In the genomic region with DNA sequence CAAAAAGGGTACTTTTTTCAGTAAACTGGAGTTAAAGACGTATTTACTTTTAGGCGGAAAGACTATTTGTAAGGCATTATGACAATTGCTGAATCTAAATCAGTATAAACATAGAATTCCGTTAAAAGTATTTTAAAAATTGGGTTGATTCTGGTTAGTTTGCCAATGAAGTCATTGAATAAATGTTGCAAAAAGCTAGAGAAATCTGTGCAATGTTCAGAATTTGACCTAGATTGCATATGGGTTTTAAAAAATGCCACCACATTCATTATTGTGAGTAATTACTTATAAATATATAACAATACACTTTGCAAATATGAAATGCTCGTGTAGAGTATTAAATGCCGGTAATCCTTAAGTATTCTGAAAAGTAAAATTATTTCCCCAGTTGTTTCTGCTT, we compare ENCODE assay signal across 14 cellular contexts.
DNase-seq lines count a peak whose midpoint lies in the region; ATAC-seq and TF ChIP-seq lines count a peak whose summit lies in the region.
"Had no signal": no experiment of that assay in that cellular context is flagged by ENCODE, and none has a peak within 500 bp of the region (broad histone marks: within the 10 kb centered on the region; RNA-seq: fewer than 3 reads in every experiment).

No MANE protein-coding gene starts in this region.

- 0 out of 2 replicates have a peak overlapping the region, but pooled peaks have one; percentile 12 for H3K27ac ChIP-seq in SJCRH30
- H3K27ac ChIP-seq in naive thymus-derived CD4-positive, alpha-beta T cell (ENCODE audit: low read depth, low read length), result no peak overlapping the region
- H3K27ac ChIP-seq: BLaER1, SJSA1 had no signal

- intact Hi-C loops in naive thymus-derived CD4-positive, alpha-beta T cell (cut with micrococcal nuclease), result loop anchor here (1.0 to 2.0 kb wide), 5 partner anchors 88 to 1542 kb away; a partner anchor contains a TSS

- no peak for TF ChIP-seq CTCF in HFFc6 (IDR thresholded peaks at IDR 0.05)

- no peaks in the 10 kb centered on the region for H3K27me3 Mint-ChIP-seq in HFFc6 (ENCODE audit: insufficient read depth)
- peaks cover 5 to 19% (median 9%) of the 10 kb centered on the region in 5 donors for H3K27me3 Mint-ChIP-seq in naive thymus-derived CD4-positive, alpha-beta T cell

- H3K4me1 Mint-ChIP-seq in HFFc6 (ENCODE audit: low read depth), result peaks cover 17% of the 10 kb centered on the region
- no peaks in the 10 kb centered on the region for H3K4me1 Mint-ChIP-seq in naive thymus-derived CD4-positive, alpha-beta T cell
- H3K4me1 Mint-ChIP-seq: CD8-positive, alpha-beta memory T cell had no signal

- POLR2A ChIA-PET in naive thymus-derived CD4-positive, alpha-beta T cell (lab: Charles Lee), result interaction anchor here (0.6 kb wide), 1 partner anchor 803 kb away, joined by 3 read pairs; no protein-coding TSS in a partner anchor

- H3K9me3 ChIP-seq in SJCRH30 (replicated peaks), result no peaks in the 10 kb centered on the region
- H3K9me3 ChIP-seq in naive thymus-derived CD4-positive, alpha-beta T cell (ENCODE audit: control insufficient read depth in 2 of 3, low read length in 3 of 3), result no peaks in the 10 kb centered on the region
- H3K9me3 ChIP-seq: BLaER1, SJSA1 had no signal

- H3K4me3 ChIP-seq in SJCRH30, result no peak overlapping the region
- no peak overlapping the region for H3K4me3 ChIP-seq in naive thymus-derived CD4-positive, alpha-beta T cell (ENCODE audit: low read length)
- H3K4me3 ChIP-seq: BLaER1, GM12878, SJSA1 had no signal

- no peak for DNase-seq in HFFc6
- no peak for DNase-seq in SJCRH30
- DNase-seq in fibroblast of peridontal ligament (ENCODE audit: extremely low read depth), result peak; percentile 34
- DNase-seq in naive thymus-derived CD4-positive, alpha-beta T cell, result no peak
- no peak for DNase-seq in DMS53 (lab: John Stamatoyannopoulos, UW)
- no peak for DNase-seq in NCI-H524 (lab: John Stamatoyannopoulos, UW)
- DNase-seq: NCI-H187 treated with DMSO at 0.1 percent for 48 hours; NCI-H526 treated with DMSO at 0.1 percent for 48 hours; NK-92 treated with Interleukin-12 subunit alpha and Interleukin-12 subunit beta, amount 100 ng/mL, for 24 hours had no signal

- H3K27ac Mint-ChIP-seq in HFFc6, result no peak overlapping the region
- H3K27ac Mint-ChIP-seq in naive thymus-derived CD4-positive, alpha-beta T cell, result no peak overlapping the region
- H3K27ac Mint-ChIP-seq: CD8-positive, alpha-beta memory T cell had no signal

- CTCF ChIA-PET in naive thymus-derived CD4-positive, alpha-beta T cell (lab: Charles Lee), result interaction anchor here (0.6 to 1.6 kb wide), 12 partner anchors 13 to 943 kb away, joined by 3 to 16 read pairs (median 4); no protein-coding TSS in a partner anchor

- ATAC-seq in naive thymus-derived CD4-positive, alpha-beta T cell, result no peak
- no peak for ATAC-seq in GM19328 (IDR thresholded peaks at IDR 0.05; ENCODE audit: unreplicated experiment)

- H3K9me3 Mint-ChIP-seq in HFFc6, result no peaks in the 10 kb centered on the region
- no peaks in the 10 kb centered on the region for H3K9me3 Mint-ChIP-seq in naive thymus-derived CD4-positive, alpha-beta T cell
- H3K9me3 Mint-ChIP-seq: CD8-positive, alpha-beta memory T cell had no signal

- no peaks in the 10 kb centered on the region for H3K36me3 Mint-ChIP-seq in HFFc6 (ENCODE audit: low read depth)
- no peaks in the 10 kb centered on the region for H3K36me3 Mint-ChIP-seq in naive thymus-derived CD4-positive, alpha-beta T cell
- H3K36me3 Mint-ChIP-seq: CD8-positive, alpha-beta memory T cell had no signal

- no peaks in the 10 kb centered on the region for H3K27me3 ChIP-seq in SJCRH30
- H3K27me3 ChIP-seq in naive thymus-derived CD4-positive, alpha-beta T cell (ENCODE audit: control insufficient read depth in 2 of 2, insufficient read depth in 2 of 2, low read length in 2 of 2), result no peaks in the 10 kb centered on the region
- H3K27me3 ChIP-seq: BLaER1, SJSA1 had no signal

- H3K4me3 Mint-ChIP-seq in HFFc6, result peak overlapping the region; percentile 53; the same call in 1 of the 2 replicates
- H3K4me3 Mint-ChIP-seq in naive thymus-derived CD4-positive, alpha-beta T cell, result no peak overlapping the region
- H3K4me3 Mint-ChIP-seq: CD8-positive, alpha-beta memory T cell had no signal

- H3K4me1 ChIP-seq in SJCRH30, result peaks cover 6% of the 10 kb centered on the region; the same call in 1 of the 2 replicates
- no peaks in the 10 kb centered on the region for H3K4me1 ChIP-seq in naive thymus-derived CD4-positive, alpha-beta T cell (ENCODE audit: control insufficient read depth in 2 of 2, insufficient read depth in 2 of 2, low read length in 2 of 2)
- H3K4me1 ChIP-seq: BLaER1 had no signal

- no peaks in the 10 kb centered on the region for H3K36me3 ChIP-seq in SJCRH30
- no peaks in the 10 kb centered on the region for H3K36me3 ChIP-seq in naive thymus-derived CD4-positive, alpha-beta T cell (ENCODE audit: control insufficient read depth in 2 of 3, insufficient read depth in 3 of 3, low read length in 3 of 3)
- H3K36me3 ChIP-seq: BLaER1, SJSA1 had no signal
